Comparison of ENCODE assay signal across 28 cellular contexts in the genomic region with DNA sequence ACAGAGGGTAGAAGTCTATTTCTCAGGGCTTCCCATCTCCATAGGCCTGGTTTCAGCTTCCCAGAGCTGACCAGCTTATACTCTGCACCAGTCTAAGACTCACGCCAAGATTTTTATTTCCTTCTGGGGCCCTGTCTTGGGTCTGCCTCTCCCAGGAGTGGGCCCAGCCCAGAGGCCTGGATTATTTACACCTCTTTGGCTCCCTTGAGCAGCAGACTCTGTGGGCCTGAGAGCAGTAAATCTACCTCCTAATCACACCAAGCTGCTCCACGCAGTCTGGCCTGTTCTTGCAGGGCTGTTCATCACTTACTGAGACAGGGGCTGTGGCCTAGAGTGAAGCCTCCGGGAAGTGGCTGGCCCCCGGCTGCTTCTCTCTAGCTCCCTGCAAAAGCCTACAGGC.
A peak's percentile ranks its signal among the peaks of the same experiment; 100 is the strongest.
DNase-seq lines count a peak whose midpoint lies in the region; ATAC-seq and TF ChIP-seq lines count a peak whose summit lies in the region.
"Had no signal": no experiment of that assay in that cellular context is flagged by ENCODE, and none has a peak within 500 bp of the region (broad histone marks: within the 10 kb centered on the region; RNA-seq: fewer than 3 reads in every experiment).

No MANE protein-coding gene starts in this region.

- H3K4me1 Mint-ChIP-seq in activated CD8-positive, alpha-beta T cell treated with anti-CD3 and anti-CD28 coated beads for 36 hours (ENCODE audit: low read depth), result no peaks in the 10 kb centered on the region
- H3K4me1 Mint-ChIP-seq: activated CD8-positive, alpha-beta memory T cell treated with anti-CD3 and anti-CD28 coated beads, Interleukin-2, amount 10 ng/mL, durations not matched to agents 7 days and 5 days; B cell; T-cell had no signal

- POLR2A ChIA-PET in activated CD8-positive, alpha-beta T cell treated with anti-CD3 and anti-CD28 coated beads for 36 hours (lab: Charles Lee), result no interaction called here

- no peak for TF ChIP-seq CTCF in fibroblast of villous mesenchyme (IDR thresholded peaks at IDR 0.05; ENCODE audit: insufficient read depth, low read depth, low read length)
- no peak for TF ChIP-seq CTCF in omental fat pad (IDR thresholded peaks at IDR 0.05)
- no peak for TF ChIP-seq CTCF in activated CD8-positive, alpha-beta T cell treated with anti-CD3 and anti-CD28 coated beads for 36 hours (IDR thresholded peaks at IDR 0.05)

- no peaks in the 10 kb centered on the region for H3K36me3 Mint-ChIP-seq in activated CD8-positive, alpha-beta T cell treated with anti-CD3 and anti-CD28 coated beads for 36 hours (ENCODE audit: low read depth)
- H3K36me3 Mint-ChIP-seq: activated CD8-positive, alpha-beta memory T cell treated with anti-CD3 and anti-CD28 coated beads, Interleukin-2, amount 10 ng/mL, durations not matched to agents 7 days and 5 days; activated naive CD8-positive, alpha-beta T cell; T-cell had no signal

- ATAC-seq in omental fat pad (ENCODE audit: low FRiP score), result peak; percentile 26
- ATAC-seq in GM21447 (IDR thresholded peaks at IDR 0.05; ENCODE audit: unreplicated experiment), result no peak
- ATAC-seq in activated CD8-positive, alpha-beta T cell treated with anti-CD3 and anti-CD28 coated beads for 36 hours, result no peak
- ATAC-seq: activated CD8-positive, alpha-beta memory T cell treated with anti-CD3 and anti-CD28 coated beads, Interleukin-2, amount 10 ng/mL, durations not matched to agents 7 days and 5 days; body of pancreas; esophagus mucosa; left ventricle myocardium superior; Right ventricle myocardium inferior; T-cell; upper lobe of right lung had no signal

- no peak overlapping the region for H3K4me3 Mint-ChIP-seq in activated CD8-positive, alpha-beta T cell treated with anti-CD3 and anti-CD28 coated beads for 36 hours
- H3K4me3 Mint-ChIP-seq: activated CD8-positive, alpha-beta memory T cell treated with anti-CD3 and anti-CD28 coated beads, Interleukin-2, amount 10 ng/mL, durations not matched to agents 7 days and 5 days; activated naive CD8-positive, alpha-beta T cell; activated T-helper 1 cell treated with anti-CD3 and anti-CD28 coated beads, Interleukin-12 subunit alpha, Interleukin-12 subunit beta, Interleukin-2, Interleukin-4 antibody, amounts not matched to agents 30 ng/mL and 10 ng/mL and 1 ng/mL, durations not matched to agents 14 hours and 24 hours and 36 hours; B cell; H9; T-cell had no signal

- no peaks in the 10 kb centered on the region for H3K27me3 Mint-ChIP-seq in activated CD8-positive, alpha-beta T cell treated with anti-CD3 and anti-CD28 coated beads for 36 hours
- H3K27me3 Mint-ChIP-seq: activated naive CD8-positive, alpha-beta T cell; B cell; T-cell had no signal

- no peak overlapping the region for H3K4me3 ChIP-seq in fibroblast of villous mesenchyme (ENCODE audit: low read depth, low read length)
- H3K4me3 ChIP-seq: body of pancreas, pancreas, upper lobe of right lung had no signal

- DNase-seq in NCI-H1417 (lab: John Stamatoyannopoulos, UW) (peak in 2 of 3 experiments; percentile 13 to 51), NCI-H1417 treated with DMSO at 0.1 percent for 48 hours (lab: John Stamatoyannopoulos, UW) (no peak), fibroblast of villous mesenchyme (ENCODE audit: low read depth) (peak; percentile 65), omental fat pad (ENCODE audit: low spot score) (no peak), ureter (ENCODE audit: low spot score) (peak; percentile 64), DMS53 (lab: John Stamatoyannopoulos, UW) (no peak)
- no peak for DNase-seq in activated CD8-positive, alpha-beta T cell treated with anti-CD3 and anti-CD28 coated beads for 36 hours
- DNase-seq: 8988T; activated CD4-positive, alpha-beta T cell treated with anti-CD3 and anti-CD28 coated beads for 48 hours; activated CD8-positive, alpha-beta memory T cell treated with anti-CD3 and anti-CD28 coated beads, Interleukin-2, amount 10 ng/mL, durations not matched to agents 7 days and 5 days; body of pancreas; effector memory CD4-positive, alpha-beta T cell; H9; left ventricle myocardium superior; NCI-H1105 treated with DMSO at 0.1 percent for 48 hours; NCI-H2107; NCI-H526 treated with DMSO at 0.1 percent for 48 hours; pancreas; stimulated activated CD4-positive, alpha-beta T cell treated with anti-CD3 and anti-CD28 coated beads, Interleukin-2, amount 100 ng/mL, for 24 hours; stimulated activated naive CD4-positive, alpha-beta T cell; T-cell; upper lobe of right lung had no signal

- no peaks in the 10 kb centered on the region for H3K9me3 Mint-ChIP-seq in activated CD8-positive, alpha-beta T cell treated with anti-CD3 and anti-CD28 coated beads for 36 hours
- H3K9me3 Mint-ChIP-seq: activated T-helper 1 cell treated with anti-CD3 and anti-CD28 coated beads, Interleukin-12 subunit alpha, Interleukin-12 subunit beta, Interleukin-2, Interleukin-4 antibody, amounts not matched to agents 30 ng/mL and 10 ng/mL and 1 ng/mL, durations not matched to agents 14 hours and 24 hours and 36 hours; H9; T-cell had no signal

- H3K27ac Mint-ChIP-seq in activated CD8-positive, alpha-beta T cell treated with anti-CD3 and anti-CD28 coated beads for 36 hours, result no peak overlapping the region
- H3K27ac Mint-ChIP-seq: activated CD8-positive, alpha-beta memory T cell treated with anti-CD3 and anti-CD28 coated beads, Interleukin-2, amount 10 ng/mL, durations not matched to agents 7 days and 5 days; activated naive CD8-positive, alpha-beta T cell; activated T-helper 1 cell treated with anti-CD3 and anti-CD28 coated beads, Interleukin-12 subunit alpha, Interleukin-12 subunit beta, Interleukin-2, Interleukin-4 antibody, amounts not matched to agents 30 ng/mL and 10 ng/mL and 1 ng/mL, durations not matched to agents 14 hours and 24 hours and 36 hours; B cell; H9; T-cell had no signal

- CTCF ChIA-PET in activated CD8-positive, alpha-beta T cell treated with anti-CD3 and anti-CD28 coated beads for 36 hours (lab: Charles Lee), result interaction anchor here (1.0 to 3.4 kb wide), 2 partner anchors 10 to 11 kb away, joined by 3 to 18 read pairs; no protein-coding TSS in a partner anchor

- intact Hi-C loops in activated CD8-positive, alpha-beta T cell treated with anti-CD3 and anti-CD28 coated beads for 36 hours (cut with micrococcal nuclease), result no loop called here

Comparison
In these comparisons a context has a peak if more than half of its experiments do, and no peak if none do; other contexts are left out.
1. DNase-seq: peak in NCI-H1417 (2 of 3), fibroblast of villous mesenchyme (single experiment) and ureter (single experiment); none in NCI-H1417 treated with DMSO at 0.1 percent for 48 hours (single experiment), omental fat pad (single experiment), activated CD8-positive, alpha-beta T cell treated with anti-CD3 and anti-CD28 coated beads for 36 hours (single experiment) and DMS53 (single experiment).